Comparison of ENCODE assay signal across 1 cellular context in the genomic region with DNA sequence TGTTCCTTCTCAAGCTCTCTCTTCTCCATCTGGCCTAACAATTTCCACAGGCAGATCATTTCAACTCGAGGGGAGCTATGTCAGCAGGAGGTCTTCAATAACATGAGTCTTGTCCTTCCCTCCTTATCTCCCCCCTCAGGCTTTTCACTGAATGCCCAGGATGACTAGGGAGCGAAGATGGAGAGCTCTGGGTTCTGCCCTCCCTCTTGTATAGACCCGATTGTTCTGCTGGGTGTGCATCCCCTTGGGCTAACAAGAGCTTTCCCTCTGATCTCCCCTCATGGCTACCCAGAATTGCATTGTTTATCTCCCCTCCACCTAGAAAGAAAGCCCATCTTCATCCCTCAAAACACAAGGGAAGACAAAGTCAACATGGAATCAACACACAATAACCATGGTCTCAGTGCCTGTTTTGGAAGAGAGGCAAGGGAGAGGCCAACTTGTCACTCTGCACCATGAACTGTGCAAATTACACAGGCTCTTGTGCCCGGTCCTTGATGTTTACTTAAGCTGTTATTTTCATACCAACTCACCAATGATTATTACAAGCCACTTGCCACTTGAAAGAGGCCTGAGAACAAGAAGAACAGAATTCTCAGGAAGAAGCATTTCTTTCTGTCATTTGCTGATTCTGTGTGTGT.
TF ChIP-seq lines count a peak whose summit lies in the region.

No MANE protein-coding gene starts in this region.

TF ChIP-seq in GM23338, 12 proteins besides CTCF, POLR2A, EP300 and RAD21 (continued from another document):
- TF ChIP-seq, protein P1, sequence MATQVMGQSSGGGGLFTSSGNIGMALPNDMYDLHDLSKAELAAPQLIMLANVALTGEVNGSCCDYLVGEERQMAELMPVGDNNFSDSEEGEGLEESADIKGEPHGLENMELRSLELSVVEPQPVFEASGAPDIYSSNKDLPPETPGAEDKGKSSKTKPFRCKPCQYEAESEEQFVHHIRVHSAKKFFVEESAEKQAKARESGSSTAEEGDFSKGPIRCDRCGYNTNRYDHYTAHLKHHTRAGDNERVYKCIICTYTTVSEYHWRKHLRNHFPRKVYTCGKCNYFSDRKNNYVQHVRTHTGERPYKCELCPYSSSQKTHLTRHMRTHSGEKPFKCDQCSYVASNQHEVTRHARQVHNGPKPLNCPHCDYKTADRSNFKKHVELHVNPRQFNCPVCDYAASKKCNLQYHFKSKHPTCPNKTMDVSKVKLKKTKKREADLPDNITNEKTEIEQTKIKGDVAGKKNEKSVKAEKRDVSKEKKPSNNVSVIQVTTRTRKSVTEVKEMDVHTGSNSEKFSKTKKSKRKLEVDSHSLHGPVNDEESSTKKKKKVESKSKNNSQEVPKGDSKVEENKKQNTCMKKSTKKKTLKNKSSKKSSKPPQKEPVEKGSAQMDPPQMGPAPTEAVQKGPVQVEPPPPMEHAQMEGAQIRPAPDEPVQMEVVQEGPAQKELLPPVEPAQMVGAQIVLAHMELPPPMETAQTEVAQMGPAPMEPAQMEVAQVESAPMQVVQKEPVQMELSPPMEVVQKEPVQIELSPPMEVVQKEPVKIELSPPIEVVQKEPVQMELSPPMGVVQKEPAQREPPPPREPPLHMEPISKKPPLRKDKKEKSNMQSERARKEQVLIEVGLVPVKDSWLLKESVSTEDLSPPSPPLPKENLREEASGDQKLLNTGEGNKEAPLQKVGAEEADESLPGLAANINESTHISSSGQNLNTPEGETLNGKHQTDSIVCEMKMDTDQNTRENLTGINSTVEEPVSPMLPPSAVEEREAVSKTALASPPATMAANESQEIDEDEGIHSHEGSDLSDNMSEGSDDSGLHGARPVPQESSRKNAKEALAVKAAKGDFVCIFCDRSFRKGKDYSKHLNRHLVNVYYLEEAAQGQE (IDR thresholded peaks at IDR 0.05; ENCODE audit: unreplicated experiment): no peak
- TF ChIP-seq NANOG (IDR thresholded peaks at IDR 0.05; ENCODE audit: borderline replicate concordance) (no peak), JUNB (IDR thresholded peaks at IDR 0.05; ENCODE audit: unreplicated experiment) (no peak), EZH2 (IDR thresholded peaks at IDR 0.05; ENCODE audit: low read depth, unreplicated experiment) (no peak)
- TF ChIP-seq, protein P2, sequence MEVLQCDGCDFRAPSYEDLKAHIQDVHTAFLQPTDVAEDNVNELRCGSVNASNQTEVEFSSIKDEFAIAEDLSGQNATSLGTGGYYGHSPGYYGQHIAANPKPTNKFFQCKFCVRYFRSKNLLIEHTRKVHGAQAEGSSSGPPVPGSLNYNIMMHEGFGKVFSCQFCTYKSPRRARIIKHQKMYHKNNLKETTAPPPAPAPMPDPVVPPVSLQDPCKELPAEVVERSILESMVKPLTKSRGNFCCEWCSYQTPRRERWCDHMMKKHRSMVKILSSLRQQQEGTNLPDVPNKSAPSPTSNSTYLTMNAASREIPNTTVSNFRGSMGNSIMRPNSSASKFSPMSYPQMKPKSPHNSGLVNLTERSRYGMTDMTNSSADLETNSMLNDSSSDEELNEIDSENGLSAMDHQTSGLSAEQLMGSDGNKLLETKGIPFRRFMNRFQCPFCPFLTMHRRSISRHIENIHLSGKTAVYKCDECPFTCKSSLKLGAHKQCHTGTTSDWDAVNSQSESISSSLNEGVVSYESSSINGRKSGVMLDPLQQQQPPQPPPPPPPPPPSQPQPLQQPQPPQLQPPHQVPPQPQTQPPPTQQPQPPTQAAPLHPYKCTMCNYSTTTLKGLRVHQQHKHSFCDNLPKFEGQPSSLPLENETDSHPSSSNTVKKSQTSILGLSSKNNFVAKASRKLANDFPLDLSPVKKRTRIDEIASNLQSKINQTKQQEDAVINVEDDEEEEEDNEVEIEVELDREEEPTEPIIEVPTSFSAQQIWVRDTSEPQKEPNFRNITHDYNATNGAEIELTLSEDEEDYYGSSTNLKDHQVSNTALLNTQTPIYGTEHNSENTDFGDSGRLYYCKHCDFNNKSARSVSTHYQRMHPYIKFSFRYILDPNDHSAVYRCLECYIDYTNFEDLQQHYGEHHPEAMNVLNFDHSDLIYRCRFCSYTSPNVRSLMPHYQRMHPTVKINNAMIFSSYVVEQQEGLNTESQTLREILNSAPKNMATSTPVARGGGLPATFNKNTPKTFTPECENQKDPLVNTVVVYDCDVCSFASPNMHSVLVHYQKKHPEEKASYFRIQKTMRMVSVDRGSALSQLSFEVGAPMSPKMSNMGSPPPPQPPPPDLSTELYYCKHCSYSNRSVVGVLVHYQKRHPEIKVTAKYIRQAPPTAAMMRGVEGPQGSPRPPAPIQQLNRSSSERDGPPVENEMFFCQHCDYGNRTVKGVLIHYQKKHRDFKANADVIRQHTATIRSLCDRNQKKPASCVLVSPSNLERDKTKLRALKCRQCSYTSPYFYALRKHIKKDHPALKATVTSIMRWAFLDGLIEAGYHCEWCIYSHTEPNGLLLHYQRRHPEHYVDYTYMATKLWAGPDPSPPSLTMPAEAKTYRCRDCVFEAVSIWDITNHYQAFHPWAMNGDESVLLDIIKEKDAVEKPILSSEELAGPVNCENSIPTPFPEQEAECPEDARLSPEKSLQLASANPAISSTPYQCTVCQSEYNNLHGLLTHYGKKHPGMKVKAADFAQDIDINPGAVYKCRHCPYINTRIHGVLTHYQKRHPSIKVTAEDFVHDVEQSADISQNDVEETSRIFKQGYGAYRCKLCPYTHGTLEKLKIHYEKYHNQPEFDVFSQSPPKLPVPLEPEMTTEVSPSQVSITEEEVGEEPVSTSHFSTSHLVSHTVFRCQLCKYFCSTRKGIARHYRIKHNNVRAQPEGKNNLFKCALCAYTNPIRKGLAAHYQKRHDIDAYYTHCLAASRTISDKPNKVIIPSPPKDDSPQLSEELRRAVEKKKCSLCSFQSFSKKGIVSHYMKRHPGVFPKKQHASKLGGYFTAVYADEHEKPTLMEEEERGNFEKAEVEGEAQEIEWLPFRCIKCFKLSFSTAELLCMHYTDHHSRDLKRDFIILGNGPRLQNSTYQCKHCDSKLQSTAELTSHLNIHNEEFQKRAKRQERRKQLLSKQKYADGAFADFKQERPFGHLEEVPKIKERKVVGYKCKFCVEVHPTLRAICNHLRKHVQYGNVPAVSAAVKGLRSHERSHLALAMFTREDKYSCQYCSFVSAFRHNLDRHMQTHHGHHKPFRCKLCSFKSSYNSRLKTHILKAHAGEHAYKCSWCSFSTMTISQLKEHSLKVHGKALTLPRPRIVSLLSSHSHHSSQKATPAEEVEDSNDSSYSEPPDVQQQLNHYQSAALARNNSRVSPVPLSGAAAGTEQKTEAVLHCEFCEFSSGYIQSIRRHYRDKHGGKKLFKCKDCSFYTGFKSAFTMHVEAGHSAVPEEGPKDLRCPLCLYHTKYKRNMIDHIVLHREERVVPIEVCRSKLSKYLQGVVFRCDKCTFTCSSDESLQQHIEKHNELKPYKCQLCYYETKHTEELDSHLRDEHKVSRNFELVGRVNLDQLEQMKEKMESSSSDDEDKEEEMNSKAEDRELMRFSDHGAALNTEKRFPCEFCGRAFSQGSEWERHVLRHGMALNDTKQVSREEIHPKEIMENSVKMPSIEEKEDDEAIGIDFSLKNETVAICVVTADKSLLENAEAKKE (CRISPR knock-in tag; IDR thresholded peaks at IDR 0.05): no peak
TF ChIP-seq in GM23338: peak in this region for 0.
